In the genomic region with DNA sequence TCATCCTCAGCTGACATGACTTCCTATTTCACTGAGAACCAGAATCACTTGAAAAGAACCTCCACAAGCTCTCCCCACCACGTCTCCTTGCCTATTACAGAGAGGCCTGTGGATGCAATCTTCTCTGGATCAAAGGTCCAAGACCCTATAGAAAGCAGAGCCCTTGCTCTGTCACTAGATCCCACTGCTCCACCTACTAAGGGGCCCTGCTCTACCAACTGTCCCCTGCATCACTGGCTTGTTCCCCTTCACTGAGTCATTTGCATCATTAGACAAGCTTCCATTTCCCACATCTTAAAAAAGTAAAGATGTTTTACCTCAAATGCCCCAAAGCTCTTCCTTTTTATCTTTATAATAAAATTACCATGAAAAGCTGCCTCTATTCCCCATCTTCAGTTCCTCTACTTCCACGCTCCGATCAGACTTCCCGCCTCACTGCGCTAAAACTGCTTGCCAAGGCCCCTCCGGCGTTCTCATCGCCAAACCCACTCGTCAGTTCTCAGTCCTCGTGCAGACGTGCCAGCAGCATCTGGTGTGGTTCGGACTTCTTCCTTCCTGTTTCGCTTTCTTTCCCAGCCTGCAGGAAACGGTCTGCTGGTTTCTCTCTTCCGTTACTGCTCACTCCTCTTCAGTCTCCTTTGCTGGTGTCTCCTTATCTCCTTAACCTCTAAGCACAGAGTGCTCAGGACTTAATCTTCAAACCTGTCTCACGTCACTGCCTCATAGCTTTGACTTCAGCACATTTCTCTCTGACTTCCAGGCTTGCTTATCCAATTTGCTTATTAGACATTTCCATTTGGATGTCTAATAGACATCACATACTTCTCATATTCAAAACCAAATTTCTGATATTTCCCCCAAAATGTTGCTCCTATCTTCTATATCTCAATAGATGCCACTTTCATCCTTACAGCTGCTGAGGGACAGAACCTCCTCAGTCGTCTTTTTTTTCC, we compare ENCODE assay signal across 9 cellular contexts. TPM values are rescaled to one million over a fixed set of nuclear protein-coding genes. Genes with fewer than 3 reads are reported as not detected.
DNase-seq lines count a peak whose midpoint lies in the region; ATAC-seq and TF ChIP-seq lines count a peak whose summit lies in the region.
"Had no signal": no experiment of that assay in that cellular context is flagged by ENCODE, and none has a peak within 500 bp of the region (broad histone marks: within the 10 kb centered on the region; RNA-seq: fewer than 3 reads in every experiment).

No MANE protein-coding gene starts in this region.

- no peaks in the 10 kb centered on the region for H3K9me3 Mint-ChIP-seq in Caco-2 (ENCODE audit: unreplicated experiment)
- peaks cover 2% of the 10 kb centered on the region for H3K9me3 Mint-ChIP-seq in activated CD4-positive, alpha-beta memory T cell treated with anti-CD3 and anti-CD28 coated beads, Interleukin-2, amount 10 ng/mL, durations not matched to agents 7 days and 5 days
- H3K9me3 Mint-ChIP-seq: stimulated activated naive CD8-positive, alpha-beta T cell treated with anti-CD3 and anti-CD28 coated beads, Interleukin-15, Interleukin-2, amounts not matched to agents 100 ng/mL and 50 ng/mL, for 24 hours had no signal

- POLR2A ChIA-PET in Caco-2 (lab: Charles Lee) = no interaction called here
- POLR2A ChIA-PET in activated CD4-positive, alpha-beta memory T cell treated with anti-CD3 and anti-CD28 coated beads, Interleukin-2, amount 10 ng/mL, durations not matched to agents 7 days and 5 days (lab: Charles Lee) = interaction anchor here (0.6 to 11.2 kb wide), 27 partner anchors 9 to 454 kb away, joined by 3 to 204 read pairs (median 4); partner anchors contain the start of genes CYSLTR2, ITM2B, LPAR6 and RB1

- H2AFZ ChIP-seq in KMS-11 (ENCODE audit: low read depth) = peak overlapping the region; percentile 50
- H2AFZ ChIP-seq in parathyroid adenoma = no peak overlapping the region

- TF ChIP-seq CTCF in Caco-2 (IDR thresholded peaks at IDR 0.05; ENCODE audit: insufficient read depth in 1 of 2, low read depth in 1 of 2, low read length in 1 of 2, severe bottlenecking in 1 of 2, unreplicated experiment in 1 of 2) (no peak), KMS-11 (conservative IDR thresholded peaks at IDR 0.05; ENCODE audit: low read depth, low read length) (no peak), parathyroid adenoma (IDR thresholded peaks at IDR 0.05) (no peak), omental fat pad (IDR thresholded peaks at IDR 0.05) (no peak)

- H3K4me3 ChIP-seq in Caco-2 (ENCODE audit: low read depth, low read length) (peak overlapping the region; percentile 0; the same call in 1 of the 2 replicates), KMS-11 (IDR thresholded peaks at IDR 0.05; ENCODE audit: insufficient read depth, low read depth, low read length) (no peak overlapping the region), esophagus (ENCODE audit: low read depth in 1 of 2, low read length in 2 of 2) (peak overlapping the region in 1 of 2 donors; percentile 11), parathyroid adenoma (ENCODE audit: low read depth, low read length) (no peak overlapping the region), urinary bladder (ENCODE audit: low read depth, low read length) (peak overlapping the region; percentile 1)

- CTCF ChIA-PET in Caco-2 (lab: Charles Lee) = no interaction called here
- CTCF ChIA-PET in activated CD4-positive, alpha-beta memory T cell treated with anti-CD3 and anti-CD28 coated beads, Interleukin-2, amount 10 ng/mL, durations not matched to agents 7 days and 5 days (lab: Charles Lee) = interaction anchor here (0.8 to 2.1 kb wide), 10 partner anchors 13 to 146 kb away, joined by 3 to 9 read pairs (median 5); partner anchors contain the start of genes LPAR6 and RCBTB2

- H3K4me3 Mint-ChIP-seq in Caco-2 (ENCODE audit: unreplicated experiment) = no peak overlapping the region
- H3K4me3 Mint-ChIP-seq in activated CD4-positive, alpha-beta memory T cell treated with anti-CD3 and anti-CD28 coated beads, Interleukin-2, amount 10 ng/mL, durations not matched to agents 7 days and 5 days = no peak overlapping the region
- H3K4me3 Mint-ChIP-seq: stimulated activated naive CD8-positive, alpha-beta T cell treated with anti-CD3 and anti-CD28 coated beads, Interleukin-15, Interleukin-2, amounts not matched to agents 100 ng/mL and 50 ng/mL, for 24 hours had no signal

- H3K9ac ChIP-seq in KMS-11 = no peak overlapping the region
- no peak overlapping the region for H3K9ac ChIP-seq in parathyroid adenoma

- H3K4me1 ChIP-seq in Caco-2 = no peaks in the 10 kb centered on the region
- no peaks in the 10 kb centered on the region for H3K4me1 ChIP-seq in KMS-11 (ENCODE audit: low read depth, poor library complexity, severe bottlenecking)
- H3K4me1 ChIP-seq in esophagus (ENCODE audit: control insufficient read depth in 2 of 2, insufficient read depth in 2 of 2, low read length in 1 of 2) = peaks cover 2 to 3% of the 10 kb centered on the region in 2 donors
- no peaks in the 10 kb centered on the region for H3K4me1 ChIP-seq in parathyroid adenoma
- H3K4me1 ChIP-seq in urinary bladder (ENCODE audit: insufficient read depth) = no peaks in the 10 kb centered on the region

- H3K27me3 ChIP-seq in Caco-2 (replicated peaks; ENCODE audit: control insufficient read depth, insufficient read depth, low read length) (no peaks in the 10 kb centered on the region), KMS-11 (ENCODE audit: insufficient read depth, low read depth) (no peaks in the 10 kb centered on the region), esophagus (ENCODE audit: control insufficient read depth in 1 of 2, insufficient read depth in 2 of 2, low read length in 2 of 2) (no peaks in the 10 kb centered on the region), parathyroid adenoma (ENCODE audit: control insufficient read depth, insufficient read depth, low read length) (no peaks in the 10 kb centered on the region)

- H3K36me3 Mint-ChIP-seq in Caco-2 (ENCODE audit: insufficient read depth, unreplicated experiment) = no peaks in the 10 kb centered on the region
- peaks cover 47% of the 10 kb centered on the region for H3K36me3 Mint-ChIP-seq in activated CD4-positive, alpha-beta memory T cell treated with anti-CD3 and anti-CD28 coated beads, Interleukin-2, amount 10 ng/mL, durations not matched to agents 7 days and 5 days (ENCODE audit: low read depth)

- intact Hi-C loops in Caco-2 (cut with micrococcal nuclease; ENCODE audit: unreplicated experiment) = no loop called here

- H3K27ac ChIP-seq in KMS-11 (no peak overlapping the region), esophagus (ENCODE audit: low read depth in 2 of 2, low read length in 1 of 2) (peak overlapping the region; percentile 64 to 65), parathyroid adenoma (peak overlapping the region; percentile 49), urinary bladder (ENCODE audit: low read depth) (peak overlapping the region; percentile 63)

- BruUV-seq in Caco-2 (replicated peaks; lab: Mats Ljungman, UMichigan) = no TSS peak

- no peaks in the 10 kb centered on the region for H3K36me3 ChIP-seq in Caco-2 (ENCODE audit: control insufficient read depth, insufficient read depth, low read length)
- no peaks in the 10 kb centered on the region for H3K36me3 ChIP-seq in KMS-11 (ENCODE audit: insufficient read depth)
- H3K36me3 ChIP-seq in esophagus (ENCODE audit: control insufficient read depth in 2 of 2, insufficient read depth in 2 of 2, low read length in 1 of 2) = peaks cover 0 to 3% of the 10 kb centered on the region in 2 donors
- no peaks in the 10 kb centered on the region for H3K36me3 ChIP-seq in parathyroid adenoma (ENCODE audit: control insufficient read depth, insufficient read depth, low read length)
- no peaks in the 10 kb centered on the region for H3K36me3 ChIP-seq in urinary bladder (ENCODE audit: insufficient read depth)

- no peaks in the 10 kb centered on the region for H4K20me1 ChIP-seq in KMS-11 (ENCODE audit: insufficient read depth)

- no peaks in the 10 kb centered on the region for H3K79me2 ChIP-seq in KMS-11 (ENCODE audit: insufficient read depth, low read depth)
- no peaks in the 10 kb centered on the region for H3K79me2 ChIP-seq in parathyroid adenoma

- no peaks in the 10 kb centered on the region for H3K4me1 Mint-ChIP-seq in Caco-2 (ENCODE audit: low read depth, unreplicated experiment)
- peaks cover 69% of the 10 kb centered on the region for H3K4me1 Mint-ChIP-seq in activated CD4-positive, alpha-beta memory T cell treated with anti-CD3 and anti-CD28 coated beads, Interleukin-2, amount 10 ng/mL, durations not matched to agents 7 days and 5 days

- WGBS in esophagus, 2 donors = 54 to 57% methylated on average over 17 of the region's 17 CpGs
- WGBS in urinary bladder = 32% methylated on average over 17 of the region's 17 CpGs

- H3K9me3 ChIP-seq in Caco-2 = no peaks in the 10 kb centered on the region
- H3K9me3 ChIP-seq in esophagus (ENCODE audit: control insufficient read depth in 2 of 2, insufficient read depth in 1 of 2, low read depth in 1 of 2, low read length in 1 of 2) = no peaks in the 10 kb centered on the region
- H3K9me3 ChIP-seq in parathyroid adenoma (ENCODE audit: control insufficient read depth, low read length) = no peaks in the 10 kb centered on the region

- H3K27ac Mint-ChIP-seq in Caco-2 (ENCODE audit: unreplicated experiment) = no peak overlapping the region
- no peak overlapping the region for H3K27ac Mint-ChIP-seq in activated CD4-positive, alpha-beta memory T cell treated with anti-CD3 and anti-CD28 coated beads, Interleukin-2, amount 10 ng/mL, durations not matched to agents 7 days and 5 days
- H3K27ac Mint-ChIP-seq: stimulated activated naive CD8-positive, alpha-beta T cell treated with anti-CD3 and anti-CD28 coated beads, Interleukin-15, Interleukin-2, amounts not matched to agents 100 ng/mL and 50 ng/mL, for 24 hours had no signal

- DNase-seq in Caco-2 = no peak
- DNase-seq in activated CD4-positive, alpha-beta memory T cell treated with anti-CD3 and anti-CD28 coated beads, Interleukin-2, amount 10 ng/mL, durations not matched to agents 7 days and 5 days = peak; percentile 85
- no peak for DNase-seq in omental fat pad (ENCODE audit: low spot score)

- H3K27me3 Mint-ChIP-seq in Caco-2 (ENCODE audit: insufficient read depth, unreplicated experiment) = no peaks in the 10 kb centered on the region
- H3K27me3 Mint-ChIP-seq in activated CD4-positive, alpha-beta memory T cell treated with anti-CD3 and anti-CD28 coated beads, Interleukin-2, amount 10 ng/mL, durations not matched to agents 7 days and 5 days = no peaks in the 10 kb centered on the region
- H3K27me3 Mint-ChIP-seq: stimulated activated naive CD8-positive, alpha-beta T cell treated with anti-CD3 and anti-CD28 coated beads, Interleukin-15, Interleukin-2, amounts not matched to agents 100 ng/mL and 50 ng/mL, for 24 hours had no signal

- ATAC-seq in GM21390 (IDR thresholded peaks at IDR 0.05; ENCODE audit: unreplicated experiment) = peak; percentile 71
- ATAC-seq in omental fat pad (ENCODE audit: low FRiP score) = no peak

- peak overlapping the region; percentile 59 for H3K4me2 ChIP-seq in KMS-11
- H3K4me2 ChIP-seq in parathyroid adenoma (ENCODE audit: low read length) = no peak overlapping the region

RNA-seq across cellular contexts. Expression of gene RCBTB2, which starts 40.5 kb away (rescaled TPM):
- 0.74 and 1.1 TPM in 2 replicates for total RNA-seq in Caco-2 (2022)
- total RNA-seq in activated CD4-positive, alpha-beta memory T cell treated with anti-CD3 and anti-CD28 coated beads, Interleukin-2, amount 10 ng/mL, durations not matched to agents 7 days and 5 days = 10 to 100 TPM; 35.6 TPM
- polyA plus RNA-seq in esophagus = 10 to 100 TPM in 1 of 2 donors, 1 to 10 TPM in 1; 8.7 to 15.0 TPM
- 36.0 TPM for total RNA-seq in urinary bladder
- polyA plus RNA-seq in urinary bladder = 16.9 TPM
- 10 to 100 TPM in 3 of 4 donors, 1 to 10 TPM in 1; 6.7 to 30.6 (median 13.0) TPM for total RNA-seq in omental fat pad

Comparison
In these comparisons a context has a peak if more than half of its experiments do, and no peak if none do; other contexts are left out.
1. H3K4me3 ChIP-seq: peak in Caco-2 (single experiment) and urinary bladder (single experiment); none in KMS-11 (single experiment) and parathyroid adenoma (single experiment).